ENCODE assay signal across 8 cellular contexts in the genomic region with DNA sequence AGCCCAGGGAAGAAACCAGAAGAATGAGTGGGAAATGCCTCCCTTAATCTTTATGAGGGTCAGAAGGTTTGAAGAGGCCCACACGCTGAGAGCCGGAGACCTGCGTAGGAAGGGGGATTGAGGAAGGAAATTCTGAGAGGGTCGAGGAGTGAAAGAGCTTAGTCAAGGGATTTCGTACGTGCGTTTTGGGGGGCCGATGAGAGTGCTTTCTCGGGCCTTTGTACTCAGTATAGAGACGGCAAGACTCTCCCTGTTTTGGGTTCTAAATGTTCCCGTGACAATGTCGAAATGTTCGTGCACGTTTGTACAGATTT. TPM values are rescaled to one million over a fixed set of nuclear protein-coding genes. Genes with fewer than 3 reads are reported as not detected.
DNase-seq lines count a peak whose midpoint lies in the region; ATAC-seq and TF ChIP-seq lines count a peak whose summit lies in the region.

No MANE protein-coding gene starts in this region.

- H3K9ac ChIP-seq in mesenchymal stem cell (ENCODE audit: low read length): peak overlapping the region; percentile 99

- CTCF ChIA-PET in A673 (lab: Charles Lee): no interaction called here

- H2AK5ac ChIP-seq in mesenchymal stem cell (ENCODE audit: low read length, severe bottlenecking): no peak overlapping the region

- peak overlapping the region; percentile 40 for H2BK5ac ChIP-seq in mesenchymal stem cell (ENCODE audit: low read depth, low read length, poor library complexity, severe bottlenecking)

- TF ChIP-seq CTCF in A673 (conservative IDR thresholded peaks at IDR 0.05; ENCODE audit: low read depth, low read length) (no peak), adrenal gland (IDR thresholded peaks at IDR 0.05) (no peak)

- no peaks in the 10 kb centered on the region for H3K27me3 ChIP-seq in A673 (replicated peaks; ENCODE audit: insufficient read depth, low read depth, low read length, poor library complexity)
- H3K27me3 ChIP-seq in adrenal gland: no peaks in the 10 kb centered on the region
- no peaks in the 10 kb centered on the region for H3K27me3 ChIP-seq in mesenchymal stem cell (ENCODE audit: control insufficient read depth in 1 of 2, insufficient read depth in 1 of 2, low read length in 2 of 2)

- H2BK120ac ChIP-seq in mesenchymal stem cell (ENCODE audit: low read depth, low read length): no peak overlapping the region

- no peak overlapping the region for H3K14ac ChIP-seq in mesenchymal stem cell (ENCODE audit: low read length in 2 of 2)

- intact Hi-C loops in A673 (cut with micrococcal nuclease; ENCODE audit: unreplicated experiment) (loop anchor here (10.0 kb wide), 1 partner anchor 524 kb away; no protein-coding TSS in a partner anchor), adrenal gland (cut with DNase I) (no loop called here)

- H2AFZ ChIP-seq in mesenchymal stem cell (ENCODE audit: low read depth, low read length): no peak overlapping the region

- WGBS in adrenal gland, 4 donors: 0 to 1% (median 0%) methylated on average over 14 of the region's 14 CpGs
- 0% methylated on average over 14 of the region's 14 CpGs for WGBS in mesenchymal stem cell

- H3K4me3 ChIP-seq in A673 (ENCODE audit: low read depth, low read length, poor library complexity, severe bottlenecking) (peak overlapping the region; percentile 81), adrenal gland (peak overlapping the region; percentile 65 to 100 (median 80)), mesenchymal stem cell (ENCODE audit: insufficient read depth in 1 of 2, low read depth in 1 of 2, low read length in 2 of 2) (peak overlapping the region; percentile 74 to 84)

- H3K18ac ChIP-seq in mesenchymal stem cell (ENCODE audit: low read depth in 1 of 2, low read length in 2 of 2): peak overlapping the region; percentile 92 to 98

- peak overlapping the region; percentile 75 for H3K4me2 ChIP-seq in mesenchymal stem cell (ENCODE audit: low read length, poor library complexity, severe bottlenecking)

- H3K4me1 ChIP-seq in A673 (ENCODE audit: insufficient read depth, low read length, poor library complexity, severe bottlenecking): peaks cover 5% of the 10 kb centered on the region
- peaks cover 14 to 37% of the 10 kb centered on the region in 2 donors for H3K4me1 ChIP-seq in adrenal gland (replicated peaks in 1 of 2)
- peaks cover 7% of the 10 kb centered on the region for H3K4me1 ChIP-seq in mesenchymal stem cell (ENCODE audit: control insufficient read depth, insufficient read depth, low read depth, low read length)

- peak overlapping the region; percentile 55 to 90 for H3K4ac ChIP-seq in mesenchymal stem cell (ENCODE audit: low read depth in 1 of 2, low read length in 2 of 2)

- H3K27ac ChIP-seq in A673 (ENCODE audit: low read depth, low read length, poor library complexity, severe bottlenecking) (peak overlapping the region; percentile 96), adrenal gland (peak overlapping the region; percentile 70 to 95 (median 93)), mesenchymal stem cell (ENCODE audit: low read length, poor library complexity, severe bottlenecking) (peak overlapping the region; percentile 73)

- H2BK15ac ChIP-seq in mesenchymal stem cell (ENCODE audit: low read depth, poor library complexity, severe bottlenecking): peak overlapping the region; percentile 3

- peaks cover 7% of the 10 kb centered on the region for H3K36me3 ChIP-seq in A673 (ENCODE audit: insufficient read depth, low read length, poor library complexity, severe bottlenecking)
- no peaks in the 10 kb centered on the region for H3K36me3 ChIP-seq in adrenal gland (replicated peaks in 1 of 2)
- H3K36me3 ChIP-seq in mesenchymal stem cell (ENCODE audit: control insufficient read depth in 1 of 2, insufficient read depth in 2 of 2, low read depth in 1 of 2, low read length in 2 of 2): peaks cover 9 to 13% of the 10 kb centered on the region in 2 experiments

- no peak overlapping the region for H2BK12ac ChIP-seq in mesenchymal stem cell (ENCODE audit: low read length in 2 of 2)

- no peak overlapping the region for H3K23ac ChIP-seq in mesenchymal stem cell (ENCODE audit: low read length in 2 of 2)

- BruUV-seq in A673 (replicated peaks; lab: Mats Ljungman, UMichigan): no TSS peak

- H4K91ac ChIP-seq in mesenchymal stem cell (ENCODE audit: low read length): peak overlapping the region; percentile 67

- POLR2A ChIA-PET in A673 (lab: Charles Lee; ENCODE audit: low non-redundant PET): interaction anchor here (0.5 to 0.6 kb wide), 2 partner anchors 150 to 1260 kb away, joined by 3 to 4 read pairs; no protein-coding TSS in a partner anchor

- TF ChIP-seq POLR2A in adrenal gland (IDR thresholded peaks at IDR 0.05): no peak

- H3K79me1 ChIP-seq in mesenchymal stem cell (replicated peaks; ENCODE audit: low read length, poor library complexity, severe bottlenecking): peaks cover 4% of the 10 kb centered on the region

- peak; percentile 5 for ATAC-seq in GM21717 (IDR thresholded peaks at IDR 0.05; ENCODE audit: unreplicated experiment)

- H3K9me3 ChIP-seq in A673 (ENCODE audit: low read depth, low read length, poor library complexity, severe bottlenecking) (no peaks in the 10 kb centered on the region), adrenal gland (replicated peaks in 1 of 3) (no peaks in the 10 kb centered on the region), mesenchymal stem cell (ENCODE audit: control insufficient read depth, low read length) (no peaks in the 10 kb centered on the region)

- no peak for DNase-seq in A673 (ENCODE audit: low spot score)
- DNase-seq in adrenal gland: no peak
- no peak for DNase-seq in mesenchymal stem cell
- no peak for DNase-seq in NCI-H526 treated with DMSO at 0.1 percent for 48 hours (lab: John Stamatoyannopoulos, UW)
- no peak for DNase-seq in NCI-H345 (lab: John Stamatoyannopoulos, UW)
- DNase-seq in NCI-H1694 (lab: John Stamatoyannopoulos, UW): no peak
- no peak for DNase-seq in mucosa of gallbladder (ENCODE audit: low spot score)

- H4K8ac ChIP-seq in mesenchymal stem cell (ENCODE audit: low read length): peak overlapping the region; percentile 93

RNA-seq across cellular contexts. Expression of a gene that starts 0.5 kb away (rescaled TPM):
- total RNA-seq in A673 (2021): 153 and 171 TPM in 2 replicates
- total RNA-seq in adrenal gland: 100 to 1,000 TPM; 107 to 297 (median 125) TPM
- 100 to 1,000 TPM in 1 of 3 donors, 10 to 100 TPM in 2; 63.7 to 251 (median 85.7) TPM for polyA plus RNA-seq in adrenal gland
- 134 TPM for polyA plus RNA-seq in mesenchymal stem cell (2013, experiment 1 of 2)
- polyA plus RNA-seq in mesenchymal stem cell (2013, experiment 2 of 2): 133 TPM
- 109 TPM for total RNA-seq in mucosa of gallbladder
